10 cellular contexts compared by ENCODE assay signal in genomic region chr7:90726623-90727022, GRCh38.
DNase-seq lines count a peak whose midpoint lies in the region; ATAC-seq and TF ChIP-seq lines count a peak whose summit lies in the region.
"Had no signal": no experiment of that assay in that cellular context is flagged by ENCODE, and none has a peak within 500 bp of the region (broad histone marks: within the 10 kb centered on the region; RNA-seq: fewer than 3 reads in every experiment).

No MANE protein-coding gene starts in this region.

- peaks cover 31% of the 10 kb centered on the region for H3K36me3 Mint-ChIP-seq in memory B cell
- no peaks in the 10 kb centered on the region for H3K36me3 Mint-ChIP-seq in activated CD4-positive, alpha-beta memory T cell treated with anti-CD3 and anti-CD28 coated beads, Interleukin-2, amount 10 ng/mL, durations not matched to agents 7 days and 5 days (ENCODE audit: low read depth)
- peaks cover 13% of the 10 kb centered on the region for H3K36me3 Mint-ChIP-seq in glutamatergic neuron (ENCODE audit: unreplicated experiment)
- H3K36me3 Mint-ChIP-seq: CD8-positive, alpha-beta memory T cell had no signal

- POLR2A ChIA-PET in AG04450 (lab: Yijun Ruan, JAX), result interaction anchor here (0.7 kb wide), 1 partner anchor 33 kb away, joined by 3 read pairs; no protein-coding TSS in a partner anchor
- POLR2A ChIA-PET in HEK293T (lab: Yijun Ruan, JAX), result no interaction called here
- POLR2A ChIA-PET in activated CD4-positive, alpha-beta memory T cell treated with anti-CD3 and anti-CD28 coated beads, Interleukin-2, amount 10 ng/mL, durations not matched to agents 7 days and 5 days (lab: Charles Lee), result no interaction called here

- H3K27me3 ChIP-seq in AG04450 (ENCODE audit: control insufficient read depth, insufficient read depth, low read length) (no peaks in the 10 kb centered on the region), body of pancreas (no peaks in the 10 kb centered on the region)
- H3K27me3 ChIP-seq: testis had no signal

- H3K4me1 Mint-ChIP-seq in memory B cell (peaks cover 75% of the 10 kb centered on the region), glutamatergic neuron (ENCODE audit: low read depth, unreplicated experiment) (peaks cover 9% of the 10 kb centered on the region)
- no peaks in the 10 kb centered on the region for H3K4me1 Mint-ChIP-seq in activated CD4-positive, alpha-beta memory T cell treated with anti-CD3 and anti-CD28 coated beads, Interleukin-2, amount 10 ng/mL, durations not matched to agents 7 days and 5 days
- H3K4me1 Mint-ChIP-seq: CD8-positive, alpha-beta memory T cell had no signal

- peaks cover 68% of the 10 kb centered on the region for H3K4me1 ChIP-seq in body of pancreas
- H3K4me1 ChIP-seq: testis had no signal

- WGBS in body of pancreas, 2 donors, result 5 to 10% methylated on average over 3 of the region's 3 CpGs

- peak; percentile 74 for ATAC-seq in body of pancreas
- ATAC-seq in memory B cell (ENCODE audit: low read depth), result peak; percentile 4
- no peak for ATAC-seq in GM18907 (IDR thresholded peaks at IDR 0.05; ENCODE audit: unreplicated experiment)
- no peak for ATAC-seq in HG02938 (IDR thresholded peaks at IDR 0.05; ENCODE audit: unreplicated experiment)

- H3K27ac ChIP-seq in AG04450 (ENCODE audit: low read depth, low read length), result peak overlapping the region; percentile 32
- peak overlapping the region; percentile 5 to 90 (median 63) for H3K27ac ChIP-seq in body of pancreas
- H3K27ac ChIP-seq: testis had no signal

- peaks cover 5% of the 10 kb centered on the region for H3K9me3 Mint-ChIP-seq in memory B cell
- no peaks in the 10 kb centered on the region for H3K9me3 Mint-ChIP-seq in activated CD4-positive, alpha-beta memory T cell treated with anti-CD3 and anti-CD28 coated beads, Interleukin-2, amount 10 ng/mL, durations not matched to agents 7 days and 5 days
- H3K9me3 Mint-ChIP-seq in glutamatergic neuron (ENCODE audit: unreplicated experiment), result peaks cover 2% of the 10 kb centered on the region

- H3K4me3 Mint-ChIP-seq in memory B cell (peak overlapping the region; percentile 86), glutamatergic neuron (ENCODE audit: unreplicated experiment) (no peak overlapping the region)
- no peak overlapping the region for H3K4me3 Mint-ChIP-seq in activated CD4-positive, alpha-beta memory T cell treated with anti-CD3 and anti-CD28 coated beads, Interleukin-2, amount 10 ng/mL, durations not matched to agents 7 days and 5 days
- H3K4me3 Mint-ChIP-seq: CD8-positive, alpha-beta memory T cell had no signal

- no peak for DNase-seq in AG04450 (ENCODE audit: low read depth, low spot score)
- DNase-seq in HEK293T (ENCODE audit: extremely low spot score), result peak; percentile 32
- DNase-seq in body of pancreas, result peak; percentile 35 to 68 (median 36)
- no peak for DNase-seq in memory B cell (ENCODE audit: low spot score in 2 of 2)
- DNase-seq in activated CD4-positive, alpha-beta memory T cell treated with anti-CD3 and anti-CD28 coated beads, Interleukin-2, amount 10 ng/mL, durations not matched to agents 7 days and 5 days, result no peak
- no peak for DNase-seq in glutamatergic neuron
- DNase-seq: CD8-positive, alpha-beta memory T cell; testis had no signal

- H3K36me3 ChIP-seq in body of pancreas (replicated peaks in 1 of 2; ENCODE audit: insufficient read depth in 1 of 2, low read depth in 2 of 2), result no peaks in the 10 kb centered on the region

- CTCF ChIA-PET in AG04450 (lab: Charles Lee), result interaction anchor here (0.6 to 1.2 kb wide), 2 partner anchors 10 to 16 kb away, joined by 3 read pairs; no protein-coding TSS in a partner anchor
- CTCF ChIA-PET in HEK293T (lab: Yijun Ruan, JAX), result no interaction called here
- CTCF ChIA-PET in activated CD4-positive, alpha-beta memory T cell treated with anti-CD3 and anti-CD28 coated beads, Interleukin-2, amount 10 ng/mL, durations not matched to agents 7 days and 5 days (lab: Charles Lee), result no interaction called here

- TF ChIP-seq CTCF in AG04450 (IDR thresholded peaks at IDR 0.05; ENCODE audit: low read depth, low read length) (no peak), body of pancreas (IDR thresholded peaks at IDR 0.05) (no peak), glutamatergic neuron (IDR thresholded peaks at IDR 0.05; ENCODE audit: partially characterized antibody, unreplicated experiment) (no peak)

- H3K27ac Mint-ChIP-seq in memory B cell (peak overlapping the region; percentile 90), glutamatergic neuron (ENCODE audit: unreplicated experiment) (no peak overlapping the region)
- no peak overlapping the region for H3K27ac Mint-ChIP-seq in activated CD4-positive, alpha-beta memory T cell treated with anti-CD3 and anti-CD28 coated beads, Interleukin-2, amount 10 ng/mL, durations not matched to agents 7 days and 5 days
- H3K27ac Mint-ChIP-seq: CD8-positive, alpha-beta memory T cell had no signal

- H3K9me3 ChIP-seq in AG04450 (ENCODE audit: control insufficient read depth, insufficient read depth, low read length) (no peaks in the 10 kb centered on the region), body of pancreas (no peaks in the 10 kb centered on the region)
- H3K9me3 ChIP-seq: testis had no signal

- intact Hi-C loops in body of pancreas (cut with DNase I), result no loop called here

- H3K27me3 Mint-ChIP-seq in memory B cell (no peaks in the 10 kb centered on the region), glutamatergic neuron (ENCODE audit: unreplicated experiment) (no peaks in the 10 kb centered on the region)
- H3K27me3 Mint-ChIP-seq in activated CD4-positive, alpha-beta memory T cell treated with anti-CD3 and anti-CD28 coated beads, Interleukin-2, amount 10 ng/mL, durations not matched to agents 7 days and 5 days, result no peaks in the 10 kb centered on the region
- H3K27me3 Mint-ChIP-seq: CD8-positive, alpha-beta memory T cell had no signal

- H3K4me3 ChIP-seq in AG04450 (ENCODE audit: low read depth, low read length), result no peak overlapping the region
- no peak overlapping the region for H3K4me3 ChIP-seq in body of pancreas
- H3K4me3 ChIP-seq: testis had no signal

- TF ChIP-seq POLR2A in body of pancreas (IDR thresholded peaks at IDR 0.05), result no peak

TF ChIP-seq in HEK293T, 16 proteins besides CTCF, POLR2A, EP300 and RAD21:
- TF ChIP-seq TARDBP (IDR thresholded peaks at IDR 0.05), result no peak
- TF ChIP-seq FOXK2 (IDR thresholded peaks at IDR 0.05), result no peak
- no peak for TF ChIP-seq CTBP1 (IDR thresholded peaks at IDR 0.05; ENCODE audit: borderline replicate concordance)
- TF ChIP-seq BHLHE40 (IDR thresholded peaks at IDR 0.05; ENCODE audit: borderline replicate concordance), result no peak
- no peak for TF ChIP-seq ARNT (IDR thresholded peaks at IDR 0.05)
- no peak for TF ChIP-seq FOXM1 (IDR thresholded peaks at IDR 0.05; ENCODE audit: borderline replicate concordance)

Comparison
In these comparisons a context has a peak if more than half of its experiments do, and no peak if none do; other contexts are left out.
1. DNase-seq: peak in HEK293T (single experiment) and body of pancreas (4 of 4); none in AG04450 (single experiment), memory B cell (0 of 2), activated CD4-positive, alpha-beta memory T cell treated with anti-CD3 and anti-CD28 coated beads, Interleukin-2, amount 10 ng/mL, durations not matched to agents 7 days and 5 days (single experiment) and glutamatergic neuron (single experiment).
2. ATAC-seq: peak in body of pancreas (single experiment) and memory B cell (single experiment); none in GM18907 (single experiment) and HG02938 (single experiment).